ENCODE assay signal across 25 cellular contexts in genomic region chr12:69511870-69512269, GRCh38. TPM values are rescaled to one million over a fixed set of nuclear protein-coding genes. Genes with fewer than 3 reads are reported as not detected.
DNase-seq lines count a peak whose midpoint lies in the region; ATAC-seq, FAIRE-seq and TF ChIP-seq lines count a peak whose summit lies in the region.
"Had no signal": no experiment of that assay in that cellular context is flagged by ENCODE, and none has a peak within 500 bp of the region (broad histone marks: within the 10 kb centered on the region; RNA-seq: fewer than 3 reads in every experiment).

No MANE protein-coding gene starts in this region.

- ATAC-seq in CD4-positive, CD25-positive, alpha-beta regulatory T cell (ENCODE audit: low read depth in 2 of 2) = no peak
- ATAC-seq in GM21717 (IDR thresholded peaks at IDR 0.05; ENCODE audit: unreplicated experiment) = no peak
- ATAC-seq: natural killer cell treated with Interleukin-12 subunit alpha and Interleukin-12 subunit beta and Interleukin-15 and Interleukin-18, amount 100 ng/mL, for 72 hours; upper lobe of right lung had no signal

- H3K4me3 ChIP-seq in CD4-positive, CD25-positive, alpha-beta regulatory T cell (ENCODE audit: low read depth, low read length) = no peak overlapping the region
- H3K4me3 ChIP-seq in LNCaP clone FGC (ENCODE audit: low read depth, low read length) (no peak overlapping the region), astrocyte (ENCODE audit: insufficient read depth, low read depth, low read length) (no peak overlapping the region)
- H3K4me3 ChIP-seq: ascending aorta; BLaER1 treated with 17β-estradiol and CSF1 and Interleukin-3, amounts not matched to agents 10 nM and 100 nM; HAP-1; SJSA1; upper lobe of right lung had no signal

- DNase-seq in CD4-positive, CD25-positive, alpha-beta regulatory T cell = no peak
- DNase-seq in LNCaP clone FGC (ENCODE audit: low read depth) (peak; percentile 53), astrocyte (ENCODE audit: low read depth) (no peak), mesothelial cell of epicardium (ENCODE audit: low spot score in 2 of 2, unreplicated experiment in 2 of 2) (no peak), COR-L47 (lab: John Stamatoyannopoulos, UW) (no peak), CD14-positive monocyte (ENCODE audit: low spot score) (no peak), NCI-H510A (lab: John Stamatoyannopoulos, UW) (no peak)
- DNase-seq: ACHN; activated CD4-positive, alpha-beta T cell treated with anti-CD3 and anti-CD28 coated beads, Interleukin-2, amount 50 U/mL, for 1 hour; activated naive CD4-positive, alpha-beta T cell treated with anti-CD3 and anti-CD28 coated beads, Interleukin-2, amount 50 U/mL, for 16 hours; effector CD8-positive, alpha-beta T cell; foreskin melanocyte; mesendoderm; NCI-H1436; posterior cingulate gyrus; upper lobe of right lung had no signal

- H3K36me3 ChIP-seq in CD4-positive, CD25-positive, alpha-beta regulatory T cell (ENCODE audit: control insufficient read depth, insufficient read depth, low read length) = no peaks in the 10 kb centered on the region
- H3K36me3 ChIP-seq in astrocyte (ENCODE audit: insufficient read depth, low read length) = peaks cover 3% of the 10 kb centered on the region
- H3K36me3 ChIP-seq: ascending aorta, HAP-1, upper lobe of right lung had no signal

- FAIRE-seq in astrocyte (lab: Jason Lieb, UNC) = no peak
- FAIRE-seq: keratinocyte had no signal

- H3K9me3 Mint-ChIP-seq in CD4-positive, CD25-positive, alpha-beta regulatory T cell = no peaks in the 10 kb centered on the region
- H3K9me3 Mint-ChIP-seq in astrocyte (ENCODE audit: unreplicated experiment) (no peaks in the 10 kb centered on the region), mesothelial cell of epicardium (no peaks in the 10 kb centered on the region), CD14-positive monocyte (no peaks in the 10 kb centered on the region)
- H3K9me3 Mint-ChIP-seq: activated T-helper 1 cell treated with anti-CD3 and anti-CD28 coated beads, Interleukin-12 subunit alpha, Interleukin-12 subunit beta, Interleukin-2, Interleukin-4 antibody, amounts not matched to agents 30 ng/mL and 10 ng/mL and 1 ng/mL, durations not matched to agents 14 hours and 24 hours and 36 hours; IgD-negative memory B cell; natural killer cell treated with Interleukin-12 subunit alpha and Interleukin-12 subunit beta and Interleukin-15 and Interleukin-18, amount 100 ng/mL, for 72 hours had no signal

- peaks cover 8% of the 10 kb centered on the region for H3K4me1 ChIP-seq in CD4-positive, CD25-positive, alpha-beta regulatory T cell (ENCODE audit: control insufficient read depth, insufficient read depth, low read length, poor library complexity, severe bottlenecking)
- peaks cover 43% of the 10 kb centered on the region for H3K4me1 ChIP-seq in astrocyte (ENCODE audit: insufficient read depth, low read length)

- intact Hi-C loops in CD14-positive monocyte (cut with micrococcal nuclease) = no loop called here

- H3K27me3 ChIP-seq in CD4-positive, CD25-positive, alpha-beta regulatory T cell (ENCODE audit: control insufficient read depth, insufficient read depth, low read length) = no peaks in the 10 kb centered on the region
- H3K27me3 ChIP-seq in astrocyte (ENCODE audit: insufficient read depth, low read length) = no peaks in the 10 kb centered on the region
- H3K27me3 ChIP-seq: ascending aorta; BLaER1 treated with 17β-estradiol and CSF1 and Interleukin-3, amounts not matched to agents 10 nM and 100 nM; SJSA1; upper lobe of right lung had no signal

- no peak overlapping the region for H3K4me3 Mint-ChIP-seq in CD4-positive, CD25-positive, alpha-beta regulatory T cell
- H3K4me3 Mint-ChIP-seq in astrocyte (ENCODE audit: unreplicated experiment) (no peak overlapping the region), mesothelial cell of epicardium (no peak overlapping the region), CD14-positive monocyte (no peak overlapping the region)
- H3K4me3 Mint-ChIP-seq: activated T-helper 1 cell treated with anti-CD3 and anti-CD28 coated beads, Interleukin-12 subunit alpha, Interleukin-12 subunit beta, Interleukin-2, Interleukin-4 antibody, amounts not matched to agents 30 ng/mL and 10 ng/mL and 1 ng/mL, durations not matched to agents 14 hours and 24 hours and 36 hours; IgD-negative memory B cell; natural killer cell treated with Interleukin-12 subunit alpha and Interleukin-12 subunit beta and Interleukin-15 and Interleukin-18, amount 100 ng/mL, for 72 hours had no signal

- H3K27ac ChIP-seq in CD4-positive, CD25-positive, alpha-beta regulatory T cell (ENCODE audit: insufficient read depth, low read length, poor library complexity, severe bottlenecking) = no peak overlapping the region
- peak overlapping the region; percentile 33 for H3K27ac ChIP-seq in astrocyte (ENCODE audit: low read depth, low read length)
- H3K27ac ChIP-seq: ascending aorta; BLaER1 treated with 17β-estradiol and CSF1 and Interleukin-3, amounts not matched to agents 10 nM and 100 nM; SJSA1; upper lobe of right lung had no signal

- no peaks in the 10 kb centered on the region for H3K9me3 ChIP-seq in CD4-positive, CD25-positive, alpha-beta regulatory T cell (ENCODE audit: control insufficient read depth in 2 of 2, low read length in 2 of 2)
- H3K9me3 ChIP-seq in astrocyte (ENCODE audit: insufficient read depth, low read depth, low read length) = no peaks in the 10 kb centered on the region
- H3K9me3 ChIP-seq: ascending aorta, HAP-1, SJSA1, upper lobe of right lung had no signal

- H3K27me3 Mint-ChIP-seq in CD4-positive, CD25-positive, alpha-beta regulatory T cell = no peaks in the 10 kb centered on the region
- H3K27me3 Mint-ChIP-seq in astrocyte (ENCODE audit: low read depth, unreplicated experiment) = no peaks in the 10 kb centered on the region
- H3K27me3 Mint-ChIP-seq in mesothelial cell of epicardium (ENCODE audit: low read depth) = no peaks in the 10 kb centered on the region
- H3K27me3 Mint-ChIP-seq in CD14-positive monocyte (ENCODE audit: low read depth in 3 of 3) = no peaks in the 10 kb centered on the region
- H3K27me3 Mint-ChIP-seq: IgD-negative memory B cell; natural killer cell treated with Interleukin-12 subunit alpha and Interleukin-12 subunit beta and Interleukin-15 and Interleukin-18, amount 100 ng/mL, for 72 hours had no signal

- H3K79me2 ChIP-seq in astrocyte (ENCODE audit: insufficient read depth, low read length) = peaks cover 93% of the 10 kb centered on the region

- H3K27ac Mint-ChIP-seq in CD4-positive, CD25-positive, alpha-beta regulatory T cell = peak overlapping the region in 2 of 3 donors; percentile 9 to 22
- H3K27ac Mint-ChIP-seq in astrocyte (ENCODE audit: unreplicated experiment) (no peak overlapping the region), mesothelial cell of epicardium (peak overlapping the region; percentile 3), CD14-positive monocyte (no peak overlapping the region)
- H3K27ac Mint-ChIP-seq: activated T-helper 1 cell treated with anti-CD3 and anti-CD28 coated beads, Interleukin-12 subunit alpha, Interleukin-12 subunit beta, Interleukin-2, Interleukin-4 antibody, amounts not matched to agents 30 ng/mL and 10 ng/mL and 1 ng/mL, durations not matched to agents 14 hours and 24 hours and 36 hours; natural killer cell treated with Interleukin-12 subunit alpha and Interleukin-12 subunit beta and Interleukin-15 and Interleukin-18, amount 100 ng/mL, for 72 hours had no signal

- peaks cover 27% of the 10 kb centered on the region for H4K20me1 ChIP-seq in astrocyte (ENCODE audit: insufficient read depth, low read length)

- TF ChIP-seq CTCF in LNCaP clone FGC (IDR thresholded peaks at IDR 0.05; ENCODE audit: control insufficient read depth, extremely low read depth, insufficient read depth) = no peak
- TF ChIP-seq CTCF in astrocyte (IDR thresholded peaks at IDR 0.05; ENCODE audit: insufficient read depth, low read depth, low read length) = no peak
- no peak for TF ChIP-seq CTCF in mesothelial cell of epicardium (IDR thresholded peaks at IDR 0.05; ENCODE audit: unreplicated experiment)
- TF ChIP-seq CTCF in CD14-positive monocyte (IDR thresholded peaks at IDR 0.05) = no peak

- no peak overlapping the region for H2AFZ ChIP-seq in astrocyte (ENCODE audit: low read depth, low read length)

- peaks cover 30 to 69% (median 51%) of the 10 kb centered on the region in 4 donors for H3K4me1 Mint-ChIP-seq in CD4-positive, CD25-positive, alpha-beta regulatory T cell
- H3K4me1 Mint-ChIP-seq in astrocyte (ENCODE audit: low read depth, unreplicated experiment) = peaks cover 66% of the 10 kb centered on the region
- H3K4me1 Mint-ChIP-seq in mesothelial cell of epicardium = peaks cover 58% of the 10 kb centered on the region
- H3K4me1 Mint-ChIP-seq in CD14-positive monocyte = peaks cover 13% of the 10 kb centered on the region

- no peak overlapping the region for H3K9ac ChIP-seq in astrocyte (ENCODE audit: low read length)
- H3K9ac ChIP-seq: BLaER1 treated with 17β-estradiol and CSF1 and Interleukin-3, amounts not matched to agents 10 nM and 100 nM had no signal

- H3K4me2 ChIP-seq in astrocyte (ENCODE audit: low read length) = peak overlapping the region; percentile 30
- H3K4me2 ChIP-seq: BLaER1 treated with 17β-estradiol and CSF1 and Interleukin-3, amounts not matched to agents 10 nM and 100 nM had no signal

- H3K36me3 Mint-ChIP-seq in CD4-positive, CD25-positive, alpha-beta regulatory T cell = no peaks in the 10 kb centered on the region
- H3K36me3 Mint-ChIP-seq in astrocyte (ENCODE audit: low read depth, unreplicated experiment) (no peaks in the 10 kb centered on the region), mesothelial cell of epicardium (no peaks in the 10 kb centered on the region), CD14-positive monocyte (peaks cover 4 to 5% of the 10 kb centered on the region in 2 donors)
- H3K36me3 Mint-ChIP-seq: IgD-negative memory B cell; natural killer cell treated with Interleukin-12 subunit alpha and Interleukin-12 subunit beta and Interleukin-15 and Interleukin-18, amount 100 ng/mL, for 72 hours had no signal

RNA-seq across cellular contexts. Expression of gene FRS2, which starts 41.7 kb away (rescaled TPM):
- 31.8 TPM for total RNA-seq in CD4-positive, CD25-positive, alpha-beta regulatory T cell
- 10 to 100 TPM in 2 of 4 donors, 1 to 10 TPM in 2; 6.9 to 13.1 (median 9.7) TPM for polyA plus RNA-seq in CD4-positive, CD25-positive, alpha-beta regulatory T cell
- total RNA-seq in astrocyte (54.1 and 60.9 TPM in 2 replicates), mesothelial cell of epicardium (46.1 to 49.2 TPM (median 47.8 TPM) in 3 replicates)
- 10 to 100 TPM in 1 of 2 donors, 1 to 10 TPM in 1; 6.8 to 13.6 TPM for polyA plus RNA-seq in CD14-positive monocyte

Comparison
In these comparisons a context has a peak if more than half of its experiments do, and no peak if none do; other contexts are left out.
1. H3K27ac Mint-ChIP-seq: peak in CD4-positive, CD25-positive, alpha-beta regulatory T cell (2 of 3) and mesothelial cell of epicardium (single experiment); none in astrocyte (single experiment) and CD14-positive monocyte (0 of 7).